ENCODE assay signal across 1 cellular context in the genomic region with DNA sequence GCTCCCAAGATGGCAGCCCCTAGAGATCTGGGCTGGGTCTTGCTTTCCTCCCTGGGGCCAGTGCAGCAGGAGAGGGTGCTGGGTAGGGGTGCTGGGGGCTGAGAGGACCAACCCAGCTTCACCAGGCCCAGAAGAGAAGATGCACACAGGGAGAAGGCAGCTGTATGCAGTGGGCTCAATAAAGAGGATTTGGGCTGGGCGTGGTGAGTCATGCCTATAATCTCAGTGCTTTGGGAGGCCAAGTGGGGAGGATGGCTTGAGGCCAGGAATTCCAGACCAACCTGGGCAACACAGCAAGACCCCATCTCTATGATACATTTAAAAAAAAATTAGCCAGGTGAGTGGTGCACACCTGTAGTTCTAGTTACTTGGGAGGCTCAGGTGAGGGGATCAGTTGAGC.
TF ChIP-seq lines count a peak whose summit lies in the region.

No MANE protein-coding gene starts in this region.

TF ChIP-seq in HepG2, 621 proteins besides CTCF, POLR2A, EP300 and RAD21:
- TF ChIP-seq THAP11 (CRISPR knock-in tag; IDR thresholded peaks at IDR 0.05) (no peak), MTA3 (CRISPR knock-in tag; IDR thresholded peaks at IDR 0.05) (no peak), ZNF121 (CRISPR knock-in tag; IDR thresholded peaks at IDR 0.05) (peak; percentile 79), ZNF280B (CRISPR knock-in tag; IDR thresholded peaks at IDR 0.05; ENCODE audit: borderline replicate concordance) (no peak), SOX5 (CRISPR knock-in tag; IDR thresholded peaks at IDR 0.05; ENCODE audit: borderline replicate concordance) (no peak), TRIM24 (CRISPR knock-in tag; IDR thresholded peaks at IDR 0.05) (no peak)
- TF ChIP-seq, protein P1, sequence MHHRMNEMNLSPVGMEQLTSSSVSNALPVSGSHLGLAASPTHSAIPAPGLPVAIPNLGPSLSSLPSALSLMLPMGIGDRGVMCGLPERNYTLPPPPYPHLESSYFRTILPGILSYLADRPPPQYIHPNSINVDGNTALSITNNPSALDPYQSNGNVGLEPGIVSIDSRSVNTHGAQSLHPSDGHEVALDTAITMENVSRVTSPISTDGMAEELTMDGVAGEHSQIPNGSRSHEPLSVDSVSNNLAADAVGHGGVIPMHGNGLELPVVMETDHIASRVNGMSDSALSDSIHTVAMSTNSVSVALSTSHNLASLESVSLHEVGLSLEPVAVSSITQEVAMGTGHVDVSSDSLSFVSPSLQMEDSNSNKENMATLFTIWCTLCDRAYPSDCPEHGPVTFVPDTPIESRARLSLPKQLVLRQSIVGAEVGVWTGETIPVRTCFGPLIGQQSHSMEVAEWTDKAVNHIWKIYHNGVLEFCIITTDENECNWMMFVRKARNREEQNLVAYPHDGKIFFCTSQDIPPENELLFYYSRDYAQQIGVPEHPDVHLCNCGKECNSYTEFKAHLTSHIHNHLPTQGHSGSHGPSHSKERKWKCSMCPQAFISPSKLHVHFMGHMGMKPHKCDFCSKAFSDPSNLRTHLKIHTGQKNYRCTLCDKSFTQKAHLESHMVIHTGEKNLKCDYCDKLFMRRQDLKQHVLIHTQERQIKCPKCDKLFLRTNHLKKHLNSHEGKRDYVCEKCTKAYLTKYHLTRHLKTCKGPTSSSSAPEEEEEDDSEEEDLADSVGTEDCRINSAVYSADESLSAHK (CRISPR knock-in tag; IDR thresholded peaks at IDR 0.05; ENCODE audit: borderline replicate concordance): no peak
TF ChIP-seq in HepG2: peak in this region for 1.
